In the genomic region with DNA sequence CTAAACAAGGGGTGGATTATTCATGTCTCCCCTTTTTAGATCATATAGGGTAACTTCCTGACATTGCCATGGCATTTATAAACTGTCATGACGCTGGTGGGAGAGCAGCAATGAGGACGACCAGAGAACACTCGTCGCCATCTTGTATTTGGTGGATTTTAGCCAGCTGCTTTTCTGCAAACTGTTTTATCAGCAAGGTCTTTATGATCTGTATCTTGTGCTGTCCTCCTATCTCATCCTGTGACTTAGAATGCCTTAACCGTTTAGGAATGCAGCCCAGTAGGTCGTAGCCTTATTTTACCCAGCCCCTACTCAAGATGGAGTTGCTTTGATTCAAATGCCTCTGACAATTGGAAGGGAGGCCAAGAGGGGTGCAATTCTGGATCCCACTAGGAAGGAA, we compare ENCODE assay signal across 38 cellular contexts. TPM values are rescaled to one million over a fixed set of nuclear protein-coding genes. Genes with fewer than 3 reads are reported as not detected.
"Had no signal": no experiment of that assay in that cellular context is flagged by ENCODE, and none has a peak within 500 bp of the region (broad histone marks: within the 10 kb centered on the region; RNA-seq: fewer than 3 reads in every experiment).

No MANE protein-coding gene starts in this region.

- H3K9me3 ChIP-seq: ascending aorta had no signal

- H3K4me3 ChIP-seq: ascending aorta, cardiac muscle cell had no signal

- H3K36me3 ChIP-seq: ascending aorta, cardiac muscle cell had no signal

- H3K27me3 ChIP-seq: ascending aorta, cardiac muscle cell had no signal

- H3K36me3 Mint-ChIP-seq: activated CD4-positive, alpha-beta memory T cell treated with anti-CD3 and anti-CD28 coated beads for 36 hours; activated naive CD8-positive, alpha-beta T cell treated with anti-CD3 and anti-CD28 coated beads for 36 hours; brain had no signal

- H3K27ac ChIP-seq: ascending aorta, cardiac muscle cell, VCaP had no signal

- H3K9me3 Mint-ChIP-seq: activated B cell treated with CpG ODN at 0.5 μM for 24 hours; activated CD4-positive, alpha-beta memory T cell treated with anti-CD3 and anti-CD28 coated beads for 36 hours; activated CD4-positive, alpha-beta T cell treated with anti-CD3 and anti-CD28 coated beads, Interleukin-2, amount 10 ng/mL, durations not matched to agents 24 days and 14 days; activated CD8-positive, alpha-beta T cell treated with anti-CD3 and anti-CD28 coated beads for 36 hours; activated naive CD4-positive, alpha-beta T cell treated with anti-CD3 and anti-CD28 coated beads for 36 hours; activated naive CD8-positive, alpha-beta T cell treated with anti-CD3 and anti-CD28 coated beads for 36 hours; activated T-cell treated with anti-CD3 and anti-CD28 coated beads, Interleukin-2, amount 50 U/mL, for 4 hours; activated T-cell treated with anti-CD3 and anti-CD28 coated beads, Interleukin-2, amount 50 U/mL, for 72 hours; activated T-helper 1 cell treated with anti-CD3 and anti-CD28 coated beads, Interleukin-12 subunit alpha, Interleukin-12 subunit beta, Interleukin-2, Interleukin-4 antibody, amounts not matched to agents 30 ng/mL and 10 ng/mL and 1 ng/mL, durations not matched to agents 14 hours and 24 hours and 36 hours; activated T-helper 17 cell treated with anti-CD3 and anti-CD28 coated beads, Interleukin-2, amount 50 U/mL, for 72 hours; central memory CD8-positive, alpha-beta T cell; T-helper 1 cell treated with Interleukin-12 subunit alpha and Interleukin-12 subunit beta and Interleukin-4 antibody, amounts not matched to agents 30 μg/mL and 1 μg/mL, for 36 hours; T-helper 2 cell treated with Interferon-gamma antibody and Interleukin-4, amounts not matched to agents 5 μg/mL and 100 μg/mL, for 36 hours had no signal

- H3K4me1 Mint-ChIP-seq: activated B cell treated with CpG ODN at 0.5 μM for 24 hours; activated naive CD8-positive, alpha-beta T cell treated with anti-CD3 and anti-CD28 coated beads for 36 hours; activated T-helper 17 cell treated with anti-CD3 and anti-CD28 coated beads, Interleukin-2, amount 50 U/mL, for 72 hours; central memory CD8-positive, alpha-beta T cell had no signal

- DNase-seq: activated B cell treated with CpG ODN at 0.5 μM for 24 hours; activated CD4-positive, alpha-beta memory T cell treated with anti-CD3 and anti-CD28 coated beads for 36 hours; activated CD4-positive, alpha-beta T cell treated with anti-CD3 and anti-CD28 coated beads for 4 hours; activated CD4-positive, alpha-beta T cell treated with anti-CD3 and anti-CD28 coated beads, Interleukin-2, amount 10 ng/mL, durations not matched to agents 24 days and 14 days; activated CD4-positive, alpha-beta T cell treated with anti-CD3 and anti-CD28 coated beads, Interleukin-2, amount 50 U/mL, for 1 hour; activated CD4-positive, alpha-beta T cell treated with anti-CD3 and anti-CD28 coated beads, Interleukin-2, amount 50 U/mL, for 4 hours; activated CD4-positive, CD25-positive, alpha-beta regulatory T cell treated with anti-CD3 and anti-CD28 coated beads, Interleukin-2, amount 50 U/mL, for 72 hours; activated CD8-positive, alpha-beta memory T cell treated with anti-CD3 and anti-CD28 coated beads, Interleukin-2, amount 50 U/mL, for 4 hours; activated CD8-positive, alpha-beta T cell treated with anti-CD3 and anti-CD28 coated beads for 36 hours; activated effector memory CD4-positive, alpha-beta T cell treated with anti-CD3 and anti-CD28 coated beads, Interleukin-2, amount 50 U/mL, for 16 hours; activated gamma-delta T cell treated with Interleukin-2 at 50 U/mL for 16 hours; activated naive CD4-positive, alpha-beta T cell; activated naive CD4-positive, alpha-beta T cell treated with anti-CD3 and anti-CD28 coated beads for 36 hours; activated naive CD4-positive, alpha-beta T cell treated with anti-CD3 and anti-CD28 coated beads, Interleukin-2, amount 50 U/mL, for 16 hours; activated naive CD8-positive, alpha-beta T cell treated with anti-CD3 and anti-CD28 coated beads for 36 hours; activated T-cell treated with anti-CD3 and anti-CD28 coated beads for 4 hours; activated T-cell treated with anti-CD3 and anti-CD28 coated beads, Interleukin-2, amount 50 U/mL, for 1 hour; activated T-cell treated with anti-CD3 and anti-CD28 coated beads, Interleukin-2, amount 50 U/mL, for 4 hours; activated T-cell treated with anti-CD3 and anti-CD28 coated beads, Interleukin-2, amount 50 U/mL, for 72 hours; amygdala; anterior cingulate cortex; caudate nucleus; T-helper 1 cell; T-helper 2 cell; T-helper 9 cell had no signal

- ATAC-seq: activated CD8-positive, alpha-beta T cell treated with anti-CD3 and anti-CD28 coated beads for 36 hours; activated naive CD4-positive, alpha-beta T cell treated with anti-CD3 and anti-CD28 coated beads, Interleukin-2, amount 50 U/mL, for 72 hours; activated T-cell treated with anti-CD3 and anti-CD28 coated beads, Interleukin-2, amount 50 U/mL, for 4 hours; activated T-cell treated with anti-CD3 and anti-CD28 coated beads, Interleukin-2, amount 50 U/mL, for 72 hours; activated T-helper 17 cell treated with anti-CD3 and anti-CD28 coated beads, Interleukin-2, amount 50 U/mL, for 72 hours had no signal

- H3K4me3 Mint-ChIP-seq: activated B cell treated with CpG ODN at 0.5 μM for 24 hours; activated CD4-positive, alpha-beta memory T cell treated with anti-CD3 and anti-CD28 coated beads for 36 hours; activated CD4-positive, alpha-beta T cell treated with anti-CD3 and anti-CD28 coated beads, Interleukin-2, amount 10 ng/mL, durations not matched to agents 24 days and 14 days; activated CD8-positive, alpha-beta T cell treated with anti-CD3 and anti-CD28 coated beads for 36 hours; activated naive CD4-positive, alpha-beta T cell treated with anti-CD3 and anti-CD28 coated beads for 36 hours; activated naive CD8-positive, alpha-beta T cell treated with anti-CD3 and anti-CD28 coated beads for 36 hours; activated T-cell treated with anti-CD3 and anti-CD28 coated beads, Interleukin-2, amount 50 U/mL, for 4 hours; activated T-cell treated with anti-CD3 and anti-CD28 coated beads, Interleukin-2, amount 50 U/mL, for 72 hours; activated T-helper 1 cell treated with anti-CD3 and anti-CD28 coated beads, Interleukin-12 subunit alpha, Interleukin-12 subunit beta, Interleukin-2, Interleukin-4 antibody, amounts not matched to agents 30 ng/mL and 10 ng/mL and 1 ng/mL, durations not matched to agents 14 hours and 24 hours and 36 hours; activated T-helper 17 cell treated with anti-CD3 and anti-CD28 coated beads, Interleukin-2, amount 50 U/mL, for 72 hours; brain; central memory CD8-positive, alpha-beta T cell; T-helper 1 cell treated with Interleukin-12 subunit alpha and Interleukin-12 subunit beta and Interleukin-4 antibody, amounts not matched to agents 30 μg/mL and 1 μg/mL, for 36 hours; T-helper 2 cell treated with Interferon-gamma antibody and Interleukin-4, amounts not matched to agents 5 μg/mL and 100 μg/mL, for 36 hours had no signal

- H3K27ac Mint-ChIP-seq: activated B cell treated with CpG ODN at 0.5 μM for 24 hours; activated CD4-positive, alpha-beta memory T cell treated with anti-CD3 and anti-CD28 coated beads for 36 hours; activated CD4-positive, alpha-beta T cell treated with anti-CD3 and anti-CD28 coated beads, Interleukin-2, amount 10 ng/mL, durations not matched to agents 24 days and 14 days; activated CD8-positive, alpha-beta T cell treated with anti-CD3 and anti-CD28 coated beads for 36 hours; activated naive CD4-positive, alpha-beta T cell treated with anti-CD3 and anti-CD28 coated beads for 36 hours; activated naive CD4-positive, alpha-beta T cell treated with anti-CD3 and anti-CD28 coated beads, Interleukin-2, amount 50 U/mL, for 72 hours; activated naive CD8-positive, alpha-beta T cell treated with anti-CD3 and anti-CD28 coated beads for 36 hours; activated T-cell treated with anti-CD3 and anti-CD28 coated beads, Interleukin-2, amount 50 U/mL, for 72 hours; activated T-helper 1 cell treated with anti-CD3 and anti-CD28 coated beads, Interleukin-12 subunit alpha, Interleukin-12 subunit beta, Interleukin-2, Interleukin-4 antibody, amounts not matched to agents 30 ng/mL and 10 ng/mL and 1 ng/mL, durations not matched to agents 14 hours and 24 hours and 36 hours; activated T-helper 17 cell treated with anti-CD3 and anti-CD28 coated beads, Interleukin-2, amount 50 U/mL, for 72 hours; brain; T-helper 1 cell treated with Interleukin-12 subunit alpha and Interleukin-12 subunit beta and Interleukin-4 antibody, amounts not matched to agents 30 μg/mL and 1 μg/mL, for 36 hours; T-helper 2 cell treated with Interferon-gamma antibody and Interleukin-4, amounts not matched to agents 5 μg/mL and 100 μg/mL, for 36 hours had no signal

RNA-seq across cellular contexts. Expression of a gene that starts 5.8 kb away (rescaled TPM):
- total RNA-seq: activated B cell treated with CpG ODN at 0.5 μM for 24 hours; activated CD4-positive, alpha-beta memory T cell treated with anti-CD3 and anti-CD28 coated beads for 36 hours; activated CD4-positive, alpha-beta T cell treated with anti-CD3 and anti-CD28 coated beads, Interleukin-2, amount 10 ng/mL, durations not matched to agents 24 days and 14 days; activated CD8-positive, alpha-beta memory T cell treated with anti-CD3 and anti-CD28 coated beads for 36 hours; activated CD8-positive, alpha-beta T cell treated with anti-CD3 and anti-CD28 coated beads for 36 hours; activated naive CD4-positive, alpha-beta T cell treated with anti-CD3 and anti-CD28 coated beads for 36 hours; activated naive CD4-positive, alpha-beta T cell treated with anti-CD3 and anti-CD28 coated beads, Interleukin-2, amount 50 U/mL, for 72 hours; activated naive CD8-positive, alpha-beta T cell treated with anti-CD3 and anti-CD28 coated beads for 36 hours; activated T-cell treated with anti-CD3 and anti-CD28 coated beads, Interleukin-2, amount 50 U/mL, for 4 hours; activated T-helper 1 cell treated with anti-CD3 and anti-CD28 coated beads, Interleukin-12 subunit alpha, Interleukin-12 subunit beta, Interleukin-2, Interleukin-4 antibody, amounts not matched to agents 30 ng/mL and 10 ng/mL and 1 ng/mL, durations not matched to agents 14 hours and 24 hours and 36 hours; activated T-helper 17 cell treated with anti-CD3 and anti-CD28 coated beads, Interleukin-2, amount 50 U/mL, for 72 hours; ascending aorta; bronchial epithelial cell; cardiac muscle cell; cerebellum had no signal
